7 cellular contexts compared by ENCODE assay signal in genomic region chr1:206256935-206257334, GRCh38. TPM values are rescaled to one million over a fixed set of nuclear protein-coding genes. Genes with fewer than 3 reads are reported as not detected.
A peak's percentile ranks its signal among the peaks of the same experiment; 100 is the strongest.
DNase-seq lines count a peak whose midpoint lies in the region; ATAC-seq and TF ChIP-seq lines count a peak whose summit lies in the region.
"Not testable (repeated sequence)": the region's sequence is repeated elsewhere in the genome, so short reads cannot be mapped to it uniquely, and the experiment has no call there.

No MANE protein-coding gene starts in this region.

- not testable (repeated sequence) for TF ChIP-seq CTCF in OCI-LY7 (conservative IDR thresholded peaks at IDR 0.05; ENCODE audit: low read length)

- H3K79me2 ChIP-seq in OCI-LY7 (ENCODE audit: insufficient read depth, low read depth, low read length): not testable (repeated sequence)

- not testable (repeated sequence) for H4K20me1 ChIP-seq in OCI-LY7 (ENCODE audit: insufficient read depth, low read length)

- peak overlapping the region; percentile 26; the same call in 1 of the 2 replicates for H3K4me2 ChIP-seq in OCI-LY7 (ENCODE audit: low read length)

- not testable (repeated sequence) for H3K4me3 Mint-ChIP-seq in effector memory CD8-positive, alpha-beta T cell

- H3K27me3 Mint-ChIP-seq in effector memory CD8-positive, alpha-beta T cell: not testable (repeated sequence)

- POLR2A ChIA-PET in OCI-LY7 (lab: Charles Lee): not testable (repeated sequence)

- not testable (repeated sequence) for DNase-seq in OCI-LY7 (ENCODE audit: low spot score); effector memory CD8-positive, alpha-beta T cell

- not testable (repeated sequence) for H3K4me1 Mint-ChIP-seq in effector memory CD8-positive, alpha-beta T cell (ENCODE audit: low read depth in 2 of 2)

- not testable (repeated sequence) for H3K36me3 Mint-ChIP-seq in effector memory CD8-positive, alpha-beta T cell (ENCODE audit: insufficient read depth)

- not testable (repeated sequence) for H2AFZ ChIP-seq in OCI-LY7 (ENCODE audit: low read length)

- not testable (repeated sequence) for H3K9me3 ChIP-seq in OCI-LY7 (ENCODE audit: low read length)

- H3K27ac Mint-ChIP-seq in effector memory CD8-positive, alpha-beta T cell: not testable (repeated sequence)

- H3K9me2 ChIP-seq in OCI-LY7 (ENCODE audit: insufficient read depth, low read length): not testable (repeated sequence)

- CTCF ChIA-PET in OCI-LY7 (lab: Charles Lee; ENCODE audit: unreplicated experiment): not testable (repeated sequence)

- intact Hi-C loops in OCI-LY7 (cut with micrococcal nuclease; ENCODE audit: unreplicated experiment): not testable (repeated sequence)

- not testable (repeated sequence) for H3K36me3 ChIP-seq in OCI-LY7 (ENCODE audit: insufficient read depth, low read length)

- H3K4me3 ChIP-seq in OCI-LY7 (ENCODE audit: low read depth, low read length, poor library complexity, severe bottlenecking): not testable (repeated sequence)

- not testable (repeated sequence) for H3K27ac ChIP-seq in OCI-LY7 (ENCODE audit: low read depth, low read length, poor library complexity, severe bottlenecking)

- ATAC-seq in GM18870 (IDR thresholded peaks at IDR 0.05; ENCODE audit: unreplicated experiment): peak; percentile 97
- ATAC-seq in GM19463 (IDR thresholded peaks at IDR 0.05; ENCODE audit: unreplicated experiment): peak; percentile 90
- peak; percentile 76 for ATAC-seq in GM21737 (IDR thresholded peaks at IDR 0.05; ENCODE audit: unreplicated experiment)
- ATAC-seq in HG02943 (IDR thresholded peaks at IDR 0.05; ENCODE audit: low read depth, unreplicated experiment): peak; percentile 59
- ATAC-seq in HG03378 (IDR thresholded peaks at IDR 0.05; ENCODE audit: unreplicated experiment): peak; percentile 95
- ATAC-seq in effector memory CD8-positive, alpha-beta T cell (replicated peaks): peak; percentile 58

- not testable (repeated sequence) for H3K9me3 Mint-ChIP-seq in effector memory CD8-positive, alpha-beta T cell

- not testable (repeated sequence) for H3K4me1 ChIP-seq in OCI-LY7 (ENCODE audit: insufficient read depth, low read length, poor library complexity, severe bottlenecking)

- not testable (repeated sequence) for BruUV-seq in OCI-LY7 (replicated peaks; lab: Mats Ljungman, UMichigan)

RNA-seq across cellular contexts. Expression of gene SRGAP2, which starts 53.6 kb away (rescaled TPM):
- 58.3 and 65.1 TPM in 2 replicates for total RNA-seq in OCI-LY7 (2014; rRNA removed; shearing (Covaris generic))
- 82.5 and 90.1 TPM in 2 replicates for total RNA-seq in OCI-LY7 (2022)

RNA-seq across cellular contexts. Expression of gene FAM72A, which starts 54.3 kb away (rescaled TPM):
- total RNA-seq in OCI-LY7 (2014; rRNA removed; shearing (Covaris generic)): 31.0 and 35.0 TPM in 2 replicates
- total RNA-seq in OCI-LY7 (2022): 60.1 and 78.2 TPM in 2 replicates
